In genomic region chr18:59035591-59035990, GRCh38 we compare ENCODE assay signal across 15 cellular contexts.
DNase-seq lines count a peak whose midpoint lies in the region; ATAC-seq and TF ChIP-seq lines count a peak whose summit lies in the region.
"Had no signal": no experiment of that assay in that cellular context is flagged by ENCODE, and none has a peak within 500 bp of the region (broad histone marks: within the 10 kb centered on the region; RNA-seq: fewer than 3 reads in every experiment).

No MANE protein-coding gene starts in this region.

- H3K27ac Mint-ChIP-seq in effector memory CD8-positive, alpha-beta T cell = no peak overlapping the region
- no peak overlapping the region for H3K27ac Mint-ChIP-seq in stimulated activated naive CD8-positive, alpha-beta T cell treated with anti-CD3 and anti-CD28 coated beads, Interleukin-15, amount 100 ng/mL, for 72 hours
- H3K27ac Mint-ChIP-seq: CD4-positive, alpha-beta memory T cell; IgD-negative memory B cell had no signal

- H3K27ac ChIP-seq in left ventricle myocardium inferior (replicated peaks) (no peak overlapping the region), coronary artery (no peak overlapping the region)
- H3K27ac ChIP-seq: C4-2B had no signal

- DNase-seq in cardiac septum (ENCODE audit: low spot score) = peak; percentile 68
- DNase-seq in left ventricle myocardium inferior = no peak
- DNase-seq in NCI-H524 treated with DMSO at 0.1 percent for 48 hours (lab: John Stamatoyannopoulos, UW) = peak; percentile 26
- DNase-seq in coronary artery (ENCODE audit: low spot score) = peak; percentile 57
- DNase-seq in effector memory CD8-positive, alpha-beta T cell = no peak
- no peak for DNase-seq in stimulated activated naive CD8-positive, alpha-beta T cell treated with anti-CD3 and anti-CD28 coated beads, Interleukin-15, amount 100 ng/mL, for 72 hours
- DNase-seq: BE2C; CD4-positive, alpha-beta memory T cell; DND-41; GF-D8 had no signal

- no peaks in the 10 kb centered on the region for H3K36me3 ChIP-seq in left ventricle myocardium inferior
- H3K36me3 ChIP-seq: BE2C had no signal

- no peak overlapping the region for H3K4me3 Mint-ChIP-seq in effector memory CD8-positive, alpha-beta T cell
- no peak overlapping the region for H3K4me3 Mint-ChIP-seq in stimulated activated naive CD8-positive, alpha-beta T cell treated with anti-CD3 and anti-CD28 coated beads, Interleukin-15, amount 100 ng/mL, for 72 hours
- H3K4me3 Mint-ChIP-seq: CD4-positive, alpha-beta memory T cell; IgD-negative memory B cell had no signal

- H3K27me3 Mint-ChIP-seq in effector memory CD8-positive, alpha-beta T cell = peaks cover 9 to 39% of the 10 kb centered on the region in 2 donors
- peaks cover 1% of the 10 kb centered on the region for H3K27me3 Mint-ChIP-seq in stimulated activated naive CD8-positive, alpha-beta T cell treated with anti-CD3 and anti-CD28 coated beads, Interleukin-15, amount 100 ng/mL, for 72 hours
- H3K27me3 Mint-ChIP-seq: IgD-negative memory B cell had no signal

- no peaks in the 10 kb centered on the region for H3K27me3 ChIP-seq in left ventricle myocardium inferior (ENCODE audit: low read depth)
- H3K27me3 ChIP-seq: BE2C had no signal

- no peaks in the 10 kb centered on the region for H3K9me3 Mint-ChIP-seq in effector memory CD8-positive, alpha-beta T cell
- no peaks in the 10 kb centered on the region for H3K9me3 Mint-ChIP-seq in stimulated activated naive CD8-positive, alpha-beta T cell treated with anti-CD3 and anti-CD28 coated beads, Interleukin-15, amount 100 ng/mL, for 72 hours
- H3K9me3 Mint-ChIP-seq: CD4-positive, alpha-beta memory T cell; IgD-negative memory B cell had no signal

- no peaks in the 10 kb centered on the region for H3K4me1 Mint-ChIP-seq in effector memory CD8-positive, alpha-beta T cell (ENCODE audit: low read depth in 2 of 2)
- H3K4me1 Mint-ChIP-seq in stimulated activated naive CD8-positive, alpha-beta T cell treated with anti-CD3 and anti-CD28 coated beads, Interleukin-15, amount 100 ng/mL, for 72 hours = peaks cover 7% of the 10 kb centered on the region
- H3K4me1 Mint-ChIP-seq: CD4-positive, alpha-beta memory T cell had no signal

- intact Hi-C loops in cardiac septum (cut with DNase I) (no loop called here), left ventricle myocardium inferior (cut with micrococcal nuclease) (no loop called here)

- peaks cover 6% of the 10 kb centered on the region for H3K4me1 ChIP-seq in left ventricle myocardium inferior
- H3K4me1 ChIP-seq: BE2C had no signal

- no peaks in the 10 kb centered on the region for H3K9me3 ChIP-seq in left ventricle myocardium inferior (replicated peaks)
- H3K9me3 ChIP-seq: A549, BE2C had no signal

- H3K36me3 Mint-ChIP-seq in effector memory CD8-positive, alpha-beta T cell (ENCODE audit: insufficient read depth) = no peaks in the 10 kb centered on the region
- H3K36me3 Mint-ChIP-seq: CD4-positive, alpha-beta memory T cell; IgD-negative memory B cell had no signal

- H3K4me3 ChIP-seq in left ventricle myocardium inferior (no peak overlapping the region), coronary artery (no peak overlapping the region)
- H3K4me3 ChIP-seq: A549 had no signal

- TF ChIP-seq CTCF in left ventricle myocardium inferior (IDR thresholded peaks at IDR 0.05; ENCODE audit: borderline replicate concordance) = no peak
- no peak for TF ChIP-seq CTCF in coronary artery (IDR thresholded peaks at IDR 0.05)

- ATAC-seq in GM18502 (IDR thresholded peaks at IDR 0.05; ENCODE audit: poor library complexity, unreplicated experiment) = no peak
- ATAC-seq in effector memory CD8-positive, alpha-beta T cell (replicated peaks) = no peak
- ATAC-seq in stimulated activated naive CD8-positive, alpha-beta T cell treated with anti-CD3 and anti-CD28 coated beads, Interleukin-15, amount 100 ng/mL, for 72 hours = no peak
- ATAC-seq: A549, HCT116 had no signal

Comparison
In these comparisons a context has a peak if more than half of its experiments do, and no peak if none do; other contexts are left out.
1. DNase-seq: peak in cardiac septum (single experiment), NCI-H524 treated with DMSO at 0.1 percent for 48 hours (single experiment) and coronary artery (single experiment); none in left ventricle myocardium inferior (single experiment), effector memory CD8-positive, alpha-beta T cell (0 of 3) and stimulated activated naive CD8-positive, alpha-beta T cell treated with anti-CD3 and anti-CD28 coated beads, Interleukin-15, amount 100 ng/mL, for 72 hours (0 of 2).